2 cellular contexts compared by ENCODE assay signal in the genomic region with DNA sequence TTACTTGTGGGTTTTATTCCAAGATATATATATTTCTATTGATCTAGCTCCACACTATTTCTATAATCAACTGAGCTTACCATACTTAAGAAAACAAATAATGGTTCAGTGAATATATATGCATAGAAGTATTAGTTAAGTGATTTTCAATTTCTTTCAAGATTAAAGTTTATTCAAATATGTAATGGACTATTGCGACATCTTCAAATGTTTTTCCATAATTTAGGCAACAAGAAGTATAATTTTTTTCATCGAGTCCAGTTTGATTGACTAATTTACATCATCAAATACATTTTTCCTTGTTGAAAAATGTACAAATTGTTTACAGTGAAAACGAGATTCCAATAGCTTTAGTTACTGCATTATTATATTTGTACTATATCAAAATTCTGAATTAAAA.
TF ChIP-seq lines count a peak whose summit lies in the region.

No MANE protein-coding gene starts in this region.

TF ChIP-seq in IMR-90, 13 proteins besides CTCF, POLR2A, EP300 and RAD21:
- TF ChIP-seq BHLHE40 (IDR thresholded peaks at IDR 0.05; ENCODE audit: low read depth, low read length) (no peak), MXI1 (IDR thresholded peaks at IDR 0.05; ENCODE audit: borderline replicate concordance, low read depth, low read length) (no peak), SMC3 (IDR thresholded peaks at IDR 0.05; ENCODE audit: low read depth, low read length) (no peak), MAZ (IDR thresholded peaks at IDR 0.05; ENCODE audit: borderline replicate concordance, low read depth, low read length) (no peak), CEBPB (IDR thresholded peaks at IDR 0.05; ENCODE audit: low read depth, low read length) (peak; percentile 90)

TF ChIP-seq in H1, 55 proteins besides CTCF, POLR2A, EP300 and RAD21:
- peak; percentile 74; the same call in 1 of the 2 replicates for TF ChIP-seq CEBPB (IDR thresholded peaks at IDR 0.05; ENCODE audit: low read depth, low read length)
- no peak for TF ChIP-seq RNF2 (IDR thresholded peaks at IDR 0.05; ENCODE audit: borderline replicate concordance, low read depth, low read length, missing control alignments, poor library complexity, severe bottlenecking)
